Comparison of ENCODE assay signal across 26 cellular contexts in genomic region chr7:114007391-114007790, GRCh38.
"Had no signal": no experiment of that assay in that cellular context is flagged by ENCODE, and none has a peak within 500 bp of the region (broad histone marks: within the 10 kb centered on the region; RNA-seq: fewer than 3 reads in every experiment).

No MANE protein-coding gene starts in this region.

- H3K4me3 Mint-ChIP-seq: effector memory CD8-positive, alpha-beta T cell; memory B cell; naive B cell; natural killer cell treated with Interleukin-12 subunit alpha and Interleukin-12 subunit beta and Interleukin-15 and Interleukin-18, amount 100 ng/mL, for 72 hours; neural progenitor cell; stimulated activated naive B cell treated with anti-CD40 and anti-IgM and Interleukin-4, amounts not matched to agents 10 μg/mL and 1 μg/mL and 100 μg/mL, for 72 hours; stimulated activated naive CD8-positive, alpha-beta T cell treated with anti-CD3 and anti-CD28 coated beads, Interleukin-15, Interleukin-2, amounts not matched to agents 100 ng/mL and 50 ng/mL, for 24 hours had no signal

- H3K4me2 ChIP-seq: hepatocyte, neural progenitor cell had no signal

- H3K4me1 ChIP-seq: foreskin keratinocyte, gastroesophageal sphincter, heart left ventricle, neural progenitor cell, psoas muscle, tibial nerve, upper lobe of left lung had no signal

- H3K9ac ChIP-seq: neural progenitor cell had no signal

- H3K27me3 Mint-ChIP-seq: natural killer cell treated with Interleukin-12 subunit alpha and Interleukin-12 subunit beta and Interleukin-15 and Interleukin-18, amount 100 ng/mL, for 72 hours had no signal

- H3K27ac Mint-ChIP-seq: effector memory CD8-positive, alpha-beta T cell; memory B cell; naive B cell; natural killer cell treated with Interleukin-12 subunit alpha and Interleukin-12 subunit beta and Interleukin-15 and Interleukin-18, amount 100 ng/mL, for 72 hours; neural progenitor cell; stimulated activated naive B cell treated with anti-CD40 and anti-IgM and Interleukin-4, amounts not matched to agents 10 μg/mL and 1 μg/mL and 100 μg/mL, for 72 hours; stimulated activated naive CD8-positive, alpha-beta T cell treated with anti-CD3 and anti-CD28 coated beads, Interleukin-15, Interleukin-2, amounts not matched to agents 100 ng/mL and 50 ng/mL, for 24 hours had no signal

- H3K79me2 ChIP-seq: hepatocyte had no signal

- H3K4me1 Mint-ChIP-seq: memory B cell; naive B cell; neural progenitor cell; stimulated activated naive B cell treated with anti-CD40 and anti-IgM and Interleukin-4, amounts not matched to agents 10 μg/mL and 1 μg/mL and 100 μg/mL, for 72 hours had no signal

- H3K4me3 ChIP-seq: coronary artery, gastroesophageal sphincter, heart left ventricle, hepatocyte, lung, mucosa of descending colon, neural progenitor cell, ovary, psoas muscle, thoracic aorta, tibial nerve, upper lobe of left lung had no signal

- H2AFZ ChIP-seq: hepatocyte, neural progenitor cell had no signal

- H3K27ac ChIP-seq: coronary artery, foreskin keratinocyte, gastroesophageal sphincter, heart left ventricle, hepatocyte, neural progenitor cell, ovary, psoas muscle, thoracic aorta, tibial nerve, upper lobe of left lung had no signal

- DNase-seq: dermis blood vessel endothelial cell; effector memory CD8-positive, alpha-beta T cell; foreskin keratinocyte; heart left ventricle; kidney; mucosa of descending colon; naive B cell; ovary; posterior cingulate gyrus; psoas muscle; right cardiac atrium; small intestine; stimulated activated CD4-positive, alpha-beta T cell treated with anti-CD3 and anti-CD28 coated beads, Interleukin-15, amount 100 ng/mL, for 24 hours; stimulated activated CD4-positive, alpha-beta T cell treated with anti-CD3 and anti-CD28 coated beads, Interleukin-2, amount 100 ng/mL, for 48 hours; stimulated activated naive B cell treated with anti-CD40 and anti-IgM and Interleukin-4, amounts not matched to agents 10 μg/mL and 1 μg/mL and 100 μg/mL, for 72 hours; upper lobe of left lung had no signal

- H3K9me3 ChIP-seq: mucosa of descending colon, ovary, thoracic aorta, upper lobe of left lung had no signal

- H3K27me3 ChIP-seq: gastroesophageal sphincter, heart left ventricle, hepatocyte, neural progenitor cell, ovary, tibial nerve, upper lobe of left lung had no signal

- H3K36me3 ChIP-seq: gastroesophageal sphincter, heart left ventricle, neural progenitor cell, ovary, thoracic aorta, tibial nerve, upper lobe of left lung had no signal

- H3K36me3 Mint-ChIP-seq: memory B cell; naive B cell; neural progenitor cell; stimulated activated naive B cell treated with anti-CD40 and anti-IgM and Interleukin-4, amounts not matched to agents 10 μg/mL and 1 μg/mL and 100 μg/mL, for 72 hours had no signal
